In the genomic region with DNA sequence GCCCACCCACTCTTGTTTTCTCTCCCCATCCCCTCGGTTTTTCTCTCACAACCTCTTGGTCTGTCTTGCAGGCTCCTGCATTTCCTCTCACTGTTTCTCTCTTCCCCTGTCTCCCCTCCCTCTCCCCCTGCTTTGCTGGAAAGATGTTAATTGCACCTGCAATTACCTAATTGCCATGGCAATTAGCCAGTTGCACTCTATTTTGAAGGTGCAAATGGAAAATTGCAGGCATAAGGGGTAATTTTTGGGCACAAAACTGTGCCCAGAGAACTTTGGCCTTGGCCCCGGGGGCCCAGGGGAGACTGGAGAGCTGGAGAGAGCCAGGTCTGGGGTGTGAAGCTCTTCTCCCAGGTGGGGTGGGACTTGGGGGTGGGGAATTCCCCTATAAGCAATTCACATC, we compare ENCODE assay signal across 21 cellular contexts.
"Had no signal": no experiment of that assay in that cellular context is flagged by ENCODE, and none has a peak within 500 bp of the region (broad histone marks: within the 10 kb centered on the region; RNA-seq: fewer than 3 reads in every experiment).

No MANE protein-coding gene starts in this region.

- DNase-seq: activated CD4-positive, alpha-beta memory T cell treated with anti-CD3 and anti-CD28 coated beads, Interleukin-2, amount 10 ng/mL, durations not matched to agents 7 days and 5 days; activated CD4-positive, alpha-beta T cell treated with anti-CD3 and anti-CD28 coated beads for 48 hours; activated naive CD4-positive, alpha-beta T cell treated with Interleukin-2 at 50 U/mL for 16 hours; activated naive CD8-positive, alpha-beta T cell treated with anti-CD3 and anti-CD28 coated beads, Interleukin-2, amount 50 U/mL, for 24 hours; activated T-cell treated with anti-CD3 and anti-CD28 coated beads, Interleukin-2, amount 50 U/mL, for 24 hours; brain microvascular endothelial cell; central memory CD4-positive, alpha-beta T cell; endodermal cell; foreskin fibroblast; midbrain; nephron progenitor cell; occipital lobe; stimulated activated CD4-positive, alpha-beta T cell treated with anti-CD3 and anti-CD28 coated beads, Interleukin-2, amount 100 ng/mL, for 24 hours; stimulated activated naive CD8-positive, alpha-beta T cell treated with anti-CD3 and anti-CD28 coated beads, Interleukin-15, Interleukin-2, amounts not matched to agents 100 U/mL and 50 U/mL, for 24 hours had no signal

- FAIRE-seq: colon, keratinocyte, TTC549, urothelium cell line had no signal

- H3K4me3 Mint-ChIP-seq: activated CD4-positive, alpha-beta memory T cell treated with anti-CD3 and anti-CD28 coated beads, Interleukin-2, amount 10 ng/mL, durations not matched to agents 7 days and 5 days; activated naive CD8-positive, alpha-beta T cell treated with anti-CD3 and anti-CD28 coated beads, Interleukin-2, amount 50 U/mL, for 24 hours; activated T-cell treated with anti-CD3 and anti-CD28 coated beads, Interleukin-2, amount 50 U/mL, for 24 hours; endodermal cell; nephron progenitor cell; T-helper 2 cell treated with Interferon-gamma antibody and Interleukin-4, amounts not matched to agents 5 μg/mL and 100 μg/mL, for 36 hours had no signal

- ATAC-seq: activated naive CD8-positive, alpha-beta T cell treated with anti-CD3 and anti-CD28 coated beads, Interleukin-2, amount 50 U/mL, for 24 hours; left lobe of liver; stimulated activated naive CD8-positive, alpha-beta T cell treated with anti-CD3 and anti-CD28 coated beads, Interleukin-15, Interleukin-2, amounts not matched to agents 100 U/mL and 50 U/mL, for 24 hours had no signal

- H3K9me3 Mint-ChIP-seq: activated CD4-positive, alpha-beta memory T cell treated with anti-CD3 and anti-CD28 coated beads, Interleukin-2, amount 10 ng/mL, durations not matched to agents 7 days and 5 days; activated naive CD8-positive, alpha-beta T cell treated with anti-CD3 and anti-CD28 coated beads, Interleukin-2, amount 50 U/mL, for 24 hours; activated T-cell treated with anti-CD3 and anti-CD28 coated beads, Interleukin-2, amount 50 U/mL, for 24 hours; activated T-helper 2 cell treated with anti-CD3 and anti-CD28 coated beads, Interferon-gamma antibody, Interleukin-2, Interleukin-4, amounts not matched to agents 10 μg/mL and 5 μg/mL and 100 μg/mL, durations not matched to agents 14 hours and 24 hours and 36 hours; endodermal cell; nephron progenitor cell; T-helper 2 cell treated with Interferon-gamma antibody and Interleukin-4, amounts not matched to agents 5 μg/mL and 100 μg/mL, for 36 hours had no signal

- H3K27ac Mint-ChIP-seq: activated CD4-positive, alpha-beta memory T cell treated with anti-CD3 and anti-CD28 coated beads, Interleukin-2, amount 10 ng/mL, durations not matched to agents 7 days and 5 days; activated naive CD8-positive, alpha-beta T cell treated with anti-CD3 and anti-CD28 coated beads, Interleukin-2, amount 50 U/mL, for 24 hours; activated T-cell treated with anti-CD3 and anti-CD28 coated beads, Interleukin-2, amount 50 U/mL, for 24 hours; activated T-helper 2 cell treated with anti-CD3 and anti-CD28 coated beads, Interferon-gamma antibody, Interleukin-2, Interleukin-4, amounts not matched to agents 10 μg/mL and 5 μg/mL and 100 μg/mL, durations not matched to agents 14 hours and 24 hours and 36 hours; endodermal cell; nephron progenitor cell; T-helper 2 cell treated with Interferon-gamma antibody and Interleukin-4, amounts not matched to agents 5 μg/mL and 100 μg/mL, for 36 hours had no signal
